ENCODE assay signal across 1 cellular context in the genomic region with DNA sequence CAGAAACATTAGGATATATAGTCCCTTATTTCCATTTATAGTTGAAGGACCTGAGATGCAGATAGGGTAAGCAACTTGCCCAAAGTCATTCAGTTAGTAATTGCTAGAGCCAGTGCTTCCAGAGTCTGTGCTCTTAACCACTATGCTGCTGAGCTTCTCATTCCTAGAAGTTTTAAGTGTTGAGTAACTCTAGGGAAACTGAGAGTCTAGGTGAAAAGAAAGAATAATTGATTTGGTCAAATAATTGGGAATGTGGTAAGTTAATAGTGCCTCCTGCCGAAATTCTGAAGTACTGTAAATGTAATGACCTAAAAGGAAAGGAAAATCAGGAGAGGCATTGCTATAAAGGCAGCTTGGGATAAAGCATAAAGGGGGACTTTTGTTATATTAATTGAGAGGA.
TF ChIP-seq lines count a peak whose summit lies in the region.

No MANE protein-coding gene starts in this region.

TF ChIP-seq in H1, 55 proteins besides CTCF, POLR2A, EP300 and RAD21:
- TF ChIP-seq CHD1 (IDR thresholded peaks at IDR 0.05; ENCODE audit: low read depth, low read length) (no peak), BCL11A (IDR thresholded peaks at IDR 0.05; ENCODE audit: low read depth in 2 of 2, low read length in 2 of 2) (no peak), JUND (IDR thresholded peaks at IDR 0.05; ENCODE audit: low read length) (peak; percentile 40; the same call in 1 of the 2 replicates), POLR2AphosphoS5 (IDR thresholded peaks at IDR 0.05; ENCODE audit: low read depth, low read length) (no peak), CEBPB (IDR thresholded peaks at IDR 0.05; ENCODE audit: low read depth, low read length) (peak; percentile 26; the same call in 1 of the 2 replicates), TEAD4 (IDR thresholded peaks at IDR 0.05; ENCODE audit: low read depth, low read length) (0 out of 2 replicates have a peak, but pooled peaks have one; percentile 14), E2F6 (IDR thresholded peaks at IDR 0.05) (no peak), CBX5 (IDR thresholded peaks at IDR 0.05; ENCODE audit: low read depth, low read length) (no peak)
